9 cellular contexts compared by ENCODE assay signal in genomic region chr17:794876-795275, GRCh38. TPM values are rescaled to one million over a fixed set of nuclear protein-coding genes. Genes with fewer than 3 reads are reported as not detected.
DNase-seq lines count a peak whose midpoint lies in the region; ATAC-seq, FAIRE-seq and TF ChIP-seq lines count a peak whose summit lies in the region.
"Had no signal": no experiment of that assay in that cellular context is flagged by ENCODE, and none has a peak within 500 bp of the region (broad histone marks: within the 10 kb centered on the region; RNA-seq: fewer than 3 reads in every experiment).

No MANE protein-coding gene starts in this region.

- H3K36me3 Mint-ChIP-seq in activated T-helper 2 cell treated with anti-CD3 and anti-CD28 coated beads, Interferon-gamma antibody, Interleukin-2, Interleukin-4, amounts not matched to agents 10 μg/mL and 5 μg/mL and 100 μg/mL, durations not matched to agents 14 hours and 24 hours and 36 hours (ENCODE audit: low read depth) = peaks cover 24% of the 10 kb centered on the region

- H3K27me3 ChIP-seq in bronchial epithelial cell (ENCODE audit: control insufficient read depth, insufficient read depth, low read length) (no peaks in the 10 kb centered on the region), iPS-20b (ENCODE audit: insufficient read depth, low read length) (no peaks in the 10 kb centered on the region)

- H3K27me3 Mint-ChIP-seq in activated T-helper 2 cell treated with anti-CD3 and anti-CD28 coated beads, Interferon-gamma antibody, Interleukin-2, Interleukin-4, amounts not matched to agents 10 μg/mL and 5 μg/mL and 100 μg/mL, durations not matched to agents 14 hours and 24 hours and 36 hours (ENCODE audit: low read depth) = no peaks in the 10 kb centered on the region

- ATAC-seq in sciatic nerve (peak; percentile 90), GM18907 (IDR thresholded peaks at IDR 0.05; ENCODE audit: unreplicated experiment) (no peak)

- no peaks in the 10 kb centered on the region for H3K9me3 ChIP-seq in iPS-20b (ENCODE audit: insufficient read depth, low read depth, low read length)

- DNase-seq in DMS 273 (lab: John Stamatoyannopoulos, UW; ENCODE audit: unreplicated experiment) (peak; percentile 85), T-helper 1 cell (peak in 3 of 5 donors; percentile 22 to 30 (median 28)), bronchial epithelial cell (ENCODE audit: low read depth) (peak; percentile 40), sciatic nerve (ENCODE audit: low spot score) (peak; percentile 90)
- no peak for DNase-seq in activated T-helper 2 cell treated with anti-CD3 and anti-CD28 coated beads, Interferon-gamma antibody, Interleukin-2, Interleukin-4, amounts not matched to agents 10 μg/mL and 5 μg/mL and 100 μg/mL, durations not matched to agents 14 hours and 24 hours and 36 hours (ENCODE audit: low spot score)

- TF ChIP-seq CTCF in LNCAP (IDR thresholded peaks at IDR 0.05) (peak; percentile 94), bronchial epithelial cell (IDR thresholded peaks at IDR 0.05; ENCODE audit: insufficient read depth, low read length, severe bottlenecking) (peak; percentile 79)

- H3K27ac Mint-ChIP-seq in activated T-helper 2 cell treated with anti-CD3 and anti-CD28 coated beads, Interferon-gamma antibody, Interleukin-2, Interleukin-4, amounts not matched to agents 10 μg/mL and 5 μg/mL and 100 μg/mL, durations not matched to agents 14 hours and 24 hours and 36 hours = no peak overlapping the region
- H3K27ac Mint-ChIP-seq: T-helper 1 cell treated with Interleukin-12 subunit alpha and Interleukin-12 subunit beta and Interleukin-4 antibody, amounts not matched to agents 30 μg/mL and 1 μg/mL, for 36 hours had no signal

- no peak overlapping the region for H3K4me3 ChIP-seq in bronchial epithelial cell (ENCODE audit: low read depth, low read length)
- H3K4me3 ChIP-seq in iPS-20b (ENCODE audit: low read length) = no peak overlapping the region

- intact Hi-C loops in sciatic nerve (cut with DNase I) = loop anchor here (5.0 to 10.0 kb wide), 2 partner anchors 187 to 260 kb away; no protein-coding TSS in a partner anchor
- intact Hi-C loops in activated T-helper 2 cell treated with anti-CD3 and anti-CD28 coated beads, Interferon-gamma antibody, Interleukin-2, Interleukin-4, amounts not matched to agents 10 μg/mL and 5 μg/mL and 100 μg/mL, durations not matched to agents 14 hours and 24 hours and 36 hours (cut with micrococcal nuclease) = loop anchor here (1.0 kb wide), 1 partner anchor 186 kb away; no protein-coding TSS in a partner anchor

- FAIRE-seq in bronchial epithelial cell (lab: Jason Lieb, UNC) = no peak

- H3K9me3 Mint-ChIP-seq in activated T-helper 2 cell treated with anti-CD3 and anti-CD28 coated beads, Interferon-gamma antibody, Interleukin-2, Interleukin-4, amounts not matched to agents 10 μg/mL and 5 μg/mL and 100 μg/mL, durations not matched to agents 14 hours and 24 hours and 36 hours = no peaks in the 10 kb centered on the region
- H3K9me3 Mint-ChIP-seq: T-helper 1 cell treated with Interleukin-12 subunit alpha and Interleukin-12 subunit beta and Interleukin-4 antibody, amounts not matched to agents 30 μg/mL and 1 μg/mL, for 36 hours had no signal

- H3K9ac ChIP-seq in iPS-20b (ENCODE audit: low read depth, low read length) = 0 out of 2 replicates have a peak overlapping the region, but pooled peaks have one; percentile 10

- no peak overlapping the region for H3K4me3 Mint-ChIP-seq in activated T-helper 2 cell treated with anti-CD3 and anti-CD28 coated beads, Interferon-gamma antibody, Interleukin-2, Interleukin-4, amounts not matched to agents 10 μg/mL and 5 μg/mL and 100 μg/mL, durations not matched to agents 14 hours and 24 hours and 36 hours (ENCODE audit: low read depth)
- H3K4me3 Mint-ChIP-seq: T-helper 1 cell treated with Interleukin-12 subunit alpha and Interleukin-12 subunit beta and Interleukin-4 antibody, amounts not matched to agents 30 μg/mL and 1 μg/mL, for 36 hours had no signal

- H3K27ac ChIP-seq in iPS-20b (ENCODE audit: low read length) = no peak overlapping the region

- H3K4me1 ChIP-seq in iPS-20b (ENCODE audit: insufficient read depth, low read length) = no peaks in the 10 kb centered on the region

- H3K36me3 ChIP-seq in bronchial epithelial cell (ENCODE audit: control insufficient read depth, insufficient read depth, low read length) (peaks cover 3% of the 10 kb centered on the region), iPS-20b (ENCODE audit: insufficient read depth, low read depth, low read length) (peaks cover 41% of the 10 kb centered on the region)

- H3K4me1 Mint-ChIP-seq in activated T-helper 2 cell treated with anti-CD3 and anti-CD28 coated beads, Interferon-gamma antibody, Interleukin-2, Interleukin-4, amounts not matched to agents 10 μg/mL and 5 μg/mL and 100 μg/mL, durations not matched to agents 14 hours and 24 hours and 36 hours (ENCODE audit: low read depth) = peaks cover 4% of the 10 kb centered on the region

RNA-seq across cellular contexts. Expression of gene MRM3, which starts 12.7 kb away (rescaled TPM):
- total RNA-seq in bronchial epithelial cell (18.4 and 22.4 TPM in 2 replicates), sciatic nerve (12.1 TPM)
- 28.4 and 29.3 TPM in 2 replicates for total RNA-seq in activated T-helper 2 cell treated with anti-CD3 and anti-CD28 coated beads, Interferon-gamma antibody, Interleukin-2, Interleukin-4, amounts not matched to agents 10 μg/mL and 5 μg/mL and 100 μg/mL, durations not matched to agents 14 hours and 24 hours and 36 hours

RNA-seq across cellular contexts. Expression of gene GLOD4, which starts 12.8 kb away (rescaled TPM):
- total RNA-seq in bronchial epithelial cell (90.6 and 93.2 TPM in 2 replicates), sciatic nerve (55.7 TPM)
- 84.8 and 98.0 TPM in 2 replicates for total RNA-seq in activated T-helper 2 cell treated with anti-CD3 and anti-CD28 coated beads, Interferon-gamma antibody, Interleukin-2, Interleukin-4, amounts not matched to agents 10 μg/mL and 5 μg/mL and 100 μg/mL, durations not matched to agents 14 hours and 24 hours and 36 hours

RNA-seq across cellular contexts. Expression of gene GEMIN4, which starts 42.8 kb away (rescaled TPM):
- total RNA-seq in bronchial epithelial cell (8.4 and 8.7 TPM in 2 replicates), sciatic nerve (18.1 TPM)
- total RNA-seq in activated T-helper 2 cell treated with anti-CD3 and anti-CD28 coated beads, Interferon-gamma antibody, Interleukin-2, Interleukin-4, amounts not matched to agents 10 μg/mL and 5 μg/mL and 100 μg/mL, durations not matched to agents 14 hours and 24 hours and 36 hours = 62.8 and 64.2 TPM in 2 replicates
